1 cellular context compared by ENCODE assay signal in the genomic region with DNA sequence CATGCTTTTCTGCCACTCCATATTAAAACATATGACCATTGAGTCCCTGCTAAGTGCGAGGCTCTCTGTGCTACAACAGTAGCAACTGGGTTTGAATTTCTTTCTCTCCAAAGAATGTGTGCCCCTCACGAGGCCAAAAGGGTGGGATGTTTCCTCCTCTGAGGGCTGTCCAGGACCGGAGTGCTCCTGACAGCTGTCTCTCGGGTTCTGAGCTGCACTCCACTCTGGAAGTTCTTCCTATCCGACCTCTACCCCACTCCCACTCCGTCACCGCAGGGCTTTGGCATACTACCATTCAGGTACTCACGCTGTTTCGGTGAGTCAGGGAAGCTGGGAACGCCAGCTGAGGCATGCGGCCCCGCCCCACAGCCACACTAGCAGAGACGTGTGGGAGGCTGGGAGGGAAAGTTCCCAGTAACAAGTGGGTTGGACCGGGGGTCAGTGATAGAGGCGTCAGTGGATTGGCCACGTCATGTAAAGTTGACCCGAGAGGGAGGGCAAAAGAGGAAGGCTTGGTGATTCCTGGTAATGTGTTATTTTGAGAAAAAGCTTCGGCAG.
TF ChIP-seq lines count a peak whose summit lies in the region.

No MANE protein-coding gene starts in this region.

TF ChIP-seq in K562, 482 proteins besides CTCF, POLR2A, EP300 and RAD21 (continued from another document and continues in another):
- TF ChIP-seq, protein P1, sequence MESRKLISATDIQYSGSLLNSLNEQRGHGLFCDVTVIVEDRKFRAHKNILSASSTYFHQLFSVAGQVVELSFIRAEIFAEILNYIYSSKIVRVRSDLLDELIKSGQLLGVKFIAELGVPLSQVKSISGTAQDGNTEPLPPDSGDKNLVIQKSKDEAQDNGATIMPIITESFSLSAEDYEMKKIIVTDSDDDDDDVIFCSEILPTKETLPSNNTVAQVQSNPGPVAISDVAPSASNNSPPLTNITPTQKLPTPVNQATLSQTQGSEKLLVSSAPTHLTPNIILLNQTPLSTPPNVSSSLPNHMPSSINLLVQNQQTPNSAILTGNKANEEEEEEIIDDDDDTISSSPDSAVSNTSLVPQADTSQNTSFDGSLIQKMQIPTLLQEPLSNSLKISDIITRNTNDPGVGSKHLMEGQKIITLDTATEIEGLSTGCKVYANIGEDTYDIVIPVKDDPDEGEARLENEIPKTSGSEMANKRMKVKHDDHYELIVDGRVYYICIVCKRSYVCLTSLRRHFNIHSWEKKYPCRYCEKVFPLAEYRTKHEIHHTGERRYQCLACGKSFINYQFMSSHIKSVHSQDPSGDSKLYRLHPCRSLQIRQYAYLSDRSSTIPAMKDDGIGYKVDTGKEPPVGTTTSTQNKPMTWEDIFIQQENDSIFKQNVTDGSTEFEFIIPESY (CRISPR knock-in tag; IDR thresholded peaks at IDR 0.05), result no peak
- no peak for TF ChIP-seq RBM34 (IDR thresholded peaks at IDR 0.05; ENCODE audit: borderline replicate concordance, insufficient read depth, low read length)
- no peak for TF ChIP-seq ZNF511 (CRISPR knock-in tag; IDR thresholded peaks at IDR 0.05)
- TF ChIP-seq HMGXB4 (CRISPR knock-in tag; IDR thresholded peaks at IDR 0.05), result no peak
- TF ChIP-seq CEBPB (tag; IDR thresholded peaks at IDR 0.05), result no peak
- peak; percentile 62 for TF ChIP-seq ZKSCAN1 (IDR thresholded peaks at IDR 0.05; ENCODE audit: low read depth, low read length)
- TF ChIP-seq RREB1 (CRISPR knock-in tag; IDR thresholded peaks at IDR 0.05), result no peak
- TF ChIP-seq MAFF (IDR thresholded peaks at IDR 0.05; ENCODE audit: low read length), result peak; percentile 5; the same call in 1 of the 2 replicates
- TF ChIP-seq, protein P2, sequence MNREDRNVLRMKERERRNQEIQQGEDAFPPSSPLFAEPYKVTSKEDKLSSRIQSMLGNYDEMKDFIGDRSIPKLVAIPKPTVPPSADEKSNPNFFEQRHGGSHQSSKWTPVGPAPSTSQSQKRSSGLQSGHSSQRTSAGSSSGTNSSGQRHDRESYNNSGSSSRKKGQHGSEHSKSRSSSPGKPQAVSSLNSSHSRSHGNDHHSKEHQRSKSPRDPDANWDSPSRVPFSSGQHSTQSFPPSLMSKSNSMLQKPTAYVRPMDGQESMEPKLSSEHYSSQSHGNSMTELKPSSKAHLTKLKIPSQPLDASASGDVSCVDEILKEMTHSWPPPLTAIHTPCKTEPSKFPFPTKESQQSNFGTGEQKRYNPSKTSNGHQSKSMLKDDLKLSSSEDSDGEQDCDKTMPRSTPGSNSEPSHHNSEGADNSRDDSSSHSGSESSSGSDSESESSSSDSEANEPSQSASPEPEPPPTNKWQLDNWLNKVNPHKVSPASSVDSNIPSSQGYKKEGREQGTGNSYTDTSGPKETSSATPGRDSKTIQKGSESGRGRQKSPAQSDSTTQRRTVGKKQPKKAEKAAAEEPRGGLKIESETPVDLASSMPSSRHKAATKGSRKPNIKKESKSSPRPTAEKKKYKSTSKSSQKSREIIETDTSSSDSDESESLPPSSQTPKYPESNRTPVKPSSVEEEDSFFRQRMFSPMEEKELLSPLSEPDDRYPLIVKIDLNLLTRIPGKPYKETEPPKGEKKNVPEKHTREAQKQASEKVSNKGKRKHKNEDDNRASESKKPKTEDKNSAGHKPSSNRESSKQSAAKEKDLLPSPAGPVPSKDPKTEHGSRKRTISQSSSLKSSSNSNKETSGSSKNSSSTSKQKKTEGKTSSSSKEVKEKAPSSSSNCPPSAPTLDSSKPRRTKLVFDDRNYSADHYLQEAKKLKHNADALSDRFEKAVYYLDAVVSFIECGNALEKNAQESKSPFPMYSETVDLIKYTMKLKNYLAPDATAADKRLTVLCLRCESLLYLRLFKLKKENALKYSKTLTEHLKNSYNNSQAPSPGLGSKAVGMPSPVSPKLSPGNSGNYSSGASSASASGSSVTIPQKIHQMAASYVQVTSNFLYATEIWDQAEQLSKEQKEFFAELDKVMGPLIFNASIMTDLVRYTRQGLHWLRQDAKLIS (CRISPR knock-in tag; IDR thresholded peaks at IDR 0.05), result no peak
- no peak for TF ChIP-seq ZNF134 (CRISPR knock-in tag; conservative IDR thresholded peaks at IDR 0.05)
- no peak for TF ChIP-seq CSDE1 (IDR thresholded peaks at IDR 0.05)
- no peak for TF ChIP-seq PCBP2 (IDR thresholded peaks at IDR 0.05; ENCODE audit: low read depth, low read length, poor library complexity, severe bottlenecking)
- no peak; the same call in 1 of the 2 replicates for TF ChIP-seq TRIM28 (IDR thresholded peaks at IDR 0.05)
- TF ChIP-seq ZNF586 (CRISPR knock-in tag; conservative IDR thresholded peaks at IDR 0.05), result no peak
- TF ChIP-seq TARDBP (IDR thresholded peaks at IDR 0.05), result no peak
- TF ChIP-seq SMARCC2 (IDR thresholded peaks at IDR 0.05; ENCODE audit: low read depth), result no peak
- TF ChIP-seq MCM7 (IDR thresholded peaks at IDR 0.05), result no peak
- no peak for TF ChIP-seq ZNF57 (CRISPR knock-in tag; IDR thresholded peaks at IDR 0.05)
- TF ChIP-seq TFE3 (CRISPR knock-in tag; IDR thresholded peaks at IDR 0.05), result no peak
- no peak for TF ChIP-seq NCOA6 (IDR thresholded peaks at IDR 0.05)
- TF ChIP-seq COPS2 (conservative IDR thresholded peaks at IDR 0.05), result no peak
- no peak for TF ChIP-seq RFX7 (CRISPR knock-in tag; IDR thresholded peaks at IDR 0.05)
